8 cellular contexts compared by ENCODE assay signal in the genomic region with DNA sequence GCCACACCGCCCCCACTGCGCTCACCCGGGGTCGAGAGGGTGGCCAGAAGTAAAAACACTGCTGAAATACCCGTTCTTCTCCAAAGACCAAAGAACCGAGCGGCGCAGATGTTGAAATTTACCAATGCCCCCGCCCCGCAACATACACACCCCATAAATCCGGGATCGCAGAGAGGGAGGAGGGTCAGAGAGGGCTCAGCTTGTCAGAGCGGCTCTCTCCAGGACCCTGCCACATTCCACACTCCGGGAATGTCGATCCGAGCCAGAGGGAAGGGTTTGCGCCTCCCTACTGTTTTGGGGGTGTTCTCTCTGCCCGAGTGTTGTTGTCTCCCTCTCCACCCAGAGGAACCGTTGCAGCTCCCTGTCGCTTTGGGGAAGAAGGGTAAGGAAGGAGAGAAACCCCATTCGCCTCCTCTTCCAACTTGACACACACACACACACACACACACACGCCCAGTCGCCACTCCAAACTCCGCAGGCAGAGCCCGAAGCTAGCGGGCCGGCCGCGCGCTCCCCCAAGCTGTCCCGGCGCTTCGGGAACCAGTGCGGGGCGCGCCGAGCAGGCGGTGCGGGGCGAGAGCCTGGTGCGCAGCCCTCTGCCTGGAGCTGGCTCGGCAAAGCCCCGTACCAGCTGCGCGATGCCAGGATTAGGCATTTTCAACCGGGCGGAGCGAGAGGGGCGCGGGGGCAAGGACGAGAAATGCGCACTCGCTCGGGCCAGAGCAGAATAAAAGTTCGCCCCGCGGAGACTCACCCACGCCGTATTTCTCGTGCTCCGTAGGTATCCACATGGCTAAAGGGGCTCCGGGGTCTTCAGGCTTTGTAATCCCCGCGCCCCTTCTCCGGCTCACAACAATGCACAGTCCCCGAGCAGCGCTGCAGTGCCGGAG. TPM values are rescaled to one million over a fixed set of nuclear protein-coding genes. Genes with fewer than 3 reads are reported as not detected.
A peak's percentile ranks its signal among the peaks of the same experiment; 100 is the strongest.
DNase-seq lines count a peak whose midpoint lies in the region; ATAC-seq lines count a peak whose summit lies in the region.

No MANE protein-coding gene starts in this region.

- H3K4me1 Mint-ChIP-seq in effector memory CD8-positive, alpha-beta T cell (ENCODE audit: low read depth in 2 of 2): peaks cover 20 to 41% of the 10 kb centered on the region in 2 donors

- DNase-seq in NCI-H2081 (lab: John Stamatoyannopoulos, UW) (peak; percentile 63 to 73), NCI-H2081 treated with DMSO at 0.1 percent for 48 hours (lab: John Stamatoyannopoulos, UW) (no peak), NCI-H1092 treated with DMSO at 0.1 percent for 48 hours (lab: John Stamatoyannopoulos, UW) (peak; percentile 67), lung microvascular endothelial cell (ENCODE audit: low read depth in 2 of 2) (peak; percentile 68 to 76)
- peak; percentile 16 to 26 for DNase-seq in activated CD4-positive, alpha-beta T cell treated with anti-CD3 and anti-CD28 coated beads, Interleukin-2, amount 50 U/mL, for 4 hours
- DNase-seq in effector memory CD8-positive, alpha-beta T cell: peak; percentile 26 to 40 (median 27)
- DNase-seq in stimulated activated naive CD8-positive, alpha-beta T cell treated with anti-CD3 and anti-CD28 coated beads, Interleukin-15, Interleukin-2, amounts not matched to agents 100 U/mL and 50 U/mL, for 24 hours: peak; percentile 39

- H3K4me3 Mint-ChIP-seq in effector memory CD8-positive, alpha-beta T cell: peak overlapping the region; percentile 99 to 100

- peaks cover 37 to 38% of the 10 kb centered on the region in 2 donors for H3K27me3 Mint-ChIP-seq in effector memory CD8-positive, alpha-beta T cell

- peak; percentile 8 for ATAC-seq in HG02571 (IDR thresholded peaks at IDR 0.05; ENCODE audit: unreplicated experiment)
- ATAC-seq in effector memory CD8-positive, alpha-beta T cell (replicated peaks): peak; percentile 12
- ATAC-seq in stimulated activated naive CD8-positive, alpha-beta T cell treated with anti-CD3 and anti-CD28 coated beads, Interleukin-15, Interleukin-2, amounts not matched to agents 100 U/mL and 50 U/mL, for 24 hours: peak; percentile 2

- H3K36me3 Mint-ChIP-seq in effector memory CD8-positive, alpha-beta T cell (ENCODE audit: insufficient read depth): peaks cover 11% of the 10 kb centered on the region

- H3K27ac Mint-ChIP-seq in effector memory CD8-positive, alpha-beta T cell: peak overlapping the region; percentile 97 to 98

- H3K9me3 Mint-ChIP-seq in effector memory CD8-positive, alpha-beta T cell: no peaks in the 10 kb centered on the region

RNA-seq across cellular contexts. Expression of gene DOCK4, which starts 0.6 kb away (rescaled TPM):
- total RNA-seq in lung microvascular endothelial cell: 57.1 and 58.6 TPM in 2 replicates

RNA-seq across cellular contexts. Expression of gene ZNF277, which starts 0.9 kb away (rescaled TPM):
- 34.9 and 45.3 TPM in 2 replicates for total RNA-seq in lung microvascular endothelial cell
